Comparison of ENCODE assay signal across 10 cellular contexts in the genomic region with DNA sequence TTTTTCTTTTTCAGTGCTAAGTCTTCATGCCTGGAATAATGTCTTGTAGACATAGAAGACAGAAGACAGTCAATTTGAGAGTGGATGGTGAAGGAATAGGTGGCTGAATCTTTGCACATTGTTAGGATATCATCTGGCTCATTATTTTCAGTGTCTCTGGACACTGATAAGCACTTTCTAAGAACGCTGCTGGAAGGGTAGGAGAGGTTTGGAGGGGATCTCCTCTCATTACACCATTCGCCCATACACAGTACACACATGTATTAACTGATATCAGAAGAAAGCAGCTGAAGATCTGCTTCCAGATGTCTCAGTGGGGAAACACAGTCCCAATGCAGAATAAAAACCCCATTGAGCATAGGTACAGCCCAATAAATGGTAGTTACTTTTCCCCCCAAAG.
"Had no signal": no experiment of that assay in that cellular context is flagged by ENCODE, and none has a peak within 500 bp of the region (broad histone marks: within the 10 kb centered on the region; RNA-seq: fewer than 3 reads in every experiment).

No MANE protein-coding gene starts in this region.

- H3K4me3 ChIP-seq: GM23248, GM23338, HAP-1 had no signal

- H2AFZ ChIP-seq: GM23248, GM23338 had no signal

- H3K9me3 ChIP-seq: HAP-1 had no signal

- ATAC-seq: GM23338, HCT116 had no signal

- H3K4me1 ChIP-seq: HAP-1 had no signal

- H3K36me3 ChIP-seq: HAP-1 had no signal

- H3K27ac ChIP-seq: GM23248 had no signal

- DNase-seq: GM23248, GOT3, H7, H9, HCEC 1CT, HFFc6 had no signal

- H3K9ac ChIP-seq: GM23248 had no signal

- H3K4me2 ChIP-seq: GM23338 had no signal

- FAIRE-seq: H1 had no signal
